In the genomic region with DNA sequence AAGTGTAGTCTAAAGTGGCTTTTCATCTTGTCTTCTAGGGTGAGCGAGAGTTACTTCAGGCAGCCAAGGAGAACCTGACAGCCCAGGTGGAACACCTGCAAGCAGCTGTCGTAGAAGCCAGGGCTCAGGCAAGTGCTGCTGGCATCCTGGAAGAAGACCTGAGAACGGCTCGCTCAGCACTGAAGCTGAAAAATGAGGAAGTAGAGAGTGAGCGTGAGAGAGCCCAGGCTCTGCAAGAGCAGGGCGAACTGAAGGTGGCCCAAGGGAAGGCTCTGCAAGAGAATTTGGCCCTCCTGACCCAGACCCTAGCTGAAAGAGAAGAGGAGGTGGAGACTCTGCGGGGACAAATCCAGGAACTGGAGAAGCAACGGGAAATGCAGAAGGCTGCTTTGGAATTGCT, we compare ENCODE assay signal across 15 cellular contexts. TPM values are rescaled to one million over a fixed set of nuclear protein-coding genes. Genes with fewer than 3 reads are reported as not detected.
DNase-seq lines count a peak whose midpoint lies in the region; ATAC-seq, FAIRE-seq and TF ChIP-seq lines count a peak whose summit lies in the region.
"Had no signal": no experiment of that assay in that cellular context is flagged by ENCODE, and none has a peak within 500 bp of the region (broad histone marks: within the 10 kb centered on the region; RNA-seq: fewer than 3 reads in every experiment).

No MANE protein-coding gene starts in this region.

- peaks cover 5% of the 10 kb centered on the region for H3K4me1 Mint-ChIP-seq in glutamatergic neuron (ENCODE audit: low read depth, unreplicated experiment)
- H3K4me1 Mint-ChIP-seq in osteocyte (ENCODE audit: unreplicated experiment): peaks cover 8% of the 10 kb centered on the region

- H3K27ac Mint-ChIP-seq in glutamatergic neuron (ENCODE audit: unreplicated experiment): no peak overlapping the region
- H3K27ac Mint-ChIP-seq in osteocyte (ENCODE audit: unreplicated experiment): no peak overlapping the region
- H3K27ac Mint-ChIP-seq: activated CD4-positive, alpha-beta T cell treated with anti-CD3 and anti-CD28 coated beads for 36 hours; stimulated activated naive CD8-positive, alpha-beta T cell treated with anti-CD3 and anti-CD28 coated beads, Interleukin-15, Interleukin-2, amounts not matched to agents 100 ng/mL and 50 ng/mL, for 24 hours had no signal

- DNase-seq in GM12892 (ENCODE audit: insufficient read length): peak; percentile 39
- DNase-seq in MV-4-11 (lab: John Stamatoyannopoulos, UW): peak; percentile 66
- DNase-seq in glutamatergic neuron: no peak
- no peak for DNase-seq in NCI-H2196 treated with DMSO at 0.1 percent for 48 hours (lab: John Stamatoyannopoulos, UW; ENCODE audit: unreplicated experiment)
- DNase-seq in osteocyte (ENCODE audit: extremely low spot score, unreplicated experiment): no peak
- no peak for DNase-seq in LoVo (ENCODE audit: low spot score)
- DNase-seq: activated CD4-positive, alpha-beta T cell treated with anti-CD3 and anti-CD28 coated beads for 36 hours; effector memory CD4-positive, alpha-beta T cell; NCI-H1105 treated with DMSO at 0.1 percent for 48 hours; PC-9; stimulated activated CD4-positive, alpha-beta T cell treated with anti-CD3 and anti-CD28 coated beads, Interleukin-12 subunit alpha, Interleukin-12 subunit beta, amount 100 ng/mL, for 4 hours had no signal

- peak overlapping the region; percentile 5 for H3K4me3 Mint-ChIP-seq in glutamatergic neuron (ENCODE audit: unreplicated experiment)
- no peak overlapping the region for H3K4me3 Mint-ChIP-seq in osteocyte (ENCODE audit: unreplicated experiment)
- H3K4me3 Mint-ChIP-seq: activated CD4-positive, alpha-beta T cell treated with anti-CD3 and anti-CD28 coated beads for 36 hours; stimulated activated naive CD8-positive, alpha-beta T cell treated with anti-CD3 and anti-CD28 coated beads, Interleukin-15, Interleukin-2, amounts not matched to agents 100 ng/mL and 50 ng/mL, for 24 hours had no signal

- peaks cover 26% of the 10 kb centered on the region for H3K36me3 Mint-ChIP-seq in glutamatergic neuron (ENCODE audit: unreplicated experiment)
- peaks cover 76% of the 10 kb centered on the region for H3K36me3 Mint-ChIP-seq in osteocyte (ENCODE audit: unreplicated experiment)

- peak; percentile 89 for FAIRE-seq in GM12892 (lab: Jason Lieb, UNC)
- FAIRE-seq: D721Med had no signal

- TF ChIP-seq CTCF in glutamatergic neuron (IDR thresholded peaks at IDR 0.05; ENCODE audit: partially characterized antibody, unreplicated experiment) (no peak), osteocyte (IDR thresholded peaks at IDR 0.05) (no peak)

- peaks cover 6% of the 10 kb centered on the region for H3K9me3 Mint-ChIP-seq in glutamatergic neuron (ENCODE audit: unreplicated experiment)
- H3K9me3 Mint-ChIP-seq in osteocyte (ENCODE audit: unreplicated experiment): no peaks in the 10 kb centered on the region
- H3K9me3 Mint-ChIP-seq: stimulated activated naive CD8-positive, alpha-beta T cell treated with anti-CD3 and anti-CD28 coated beads, Interleukin-15, Interleukin-2, amounts not matched to agents 100 ng/mL and 50 ng/mL, for 24 hours had no signal

- ATAC-seq in GM21723 (IDR thresholded peaks at IDR 0.05; ENCODE audit: unreplicated experiment) (peak; percentile 85), GM19351 (IDR thresholded peaks at IDR 0.05; ENCODE audit: unreplicated experiment) (no peak)
- ATAC-seq: activated CD4-positive, alpha-beta T cell treated with anti-CD3 and anti-CD28 coated beads for 36 hours had no signal

- no peak for TF ChIP-seq POLR2A in GM12892 (IDR thresholded peaks at IDR 0.05; ENCODE audit: low read depth, low read length)

- H3K27me3 Mint-ChIP-seq in glutamatergic neuron (ENCODE audit: unreplicated experiment) (peaks cover 10% of the 10 kb centered on the region), osteocyte (ENCODE audit: unreplicated experiment) (no peaks in the 10 kb centered on the region)
- H3K27me3 Mint-ChIP-seq: activated CD4-positive, alpha-beta T cell treated with anti-CD3 and anti-CD28 coated beads for 36 hours; stimulated activated naive CD8-positive, alpha-beta T cell treated with anti-CD3 and anti-CD28 coated beads, Interleukin-15, Interleukin-2, amounts not matched to agents 100 ng/mL and 50 ng/mL, for 24 hours had no signal

RNA-seq across cellular contexts. Expression of a gene that starts 27.1 kb away (rescaled TPM):
- polyA plus RNA-seq in GM12892 (2012; ENCODE audit: missing spikeins): not detected
- not detected for total RNA-seq in glutamatergic neuron (ENCODE audit: unreplicated experiment)
- not detected in 2 replicates for total RNA-seq in osteocyte
- total RNA-seq: activated CD4-positive, alpha-beta T cell treated with anti-CD3 and anti-CD28 coated beads for 36 hours; PC-9 had no signal

RNA-seq across cellular contexts. Expression of a gene that starts 39.5 kb away (rescaled TPM):
- 169 TPM for polyA plus RNA-seq in GM12892 (2012; ENCODE audit: missing spikeins)
- total RNA-seq in glutamatergic neuron (ENCODE audit: unreplicated experiment): 233 TPM
- 313 and 323 TPM in 2 replicates for total RNA-seq in osteocyte

RNA-seq across cellular contexts. Expression of a gene that starts 47.0 kb away (rescaled TPM):
- polyA plus RNA-seq in GM12892 (2012; ENCODE audit: missing spikeins): 18.8 TPM
- total RNA-seq in glutamatergic neuron (ENCODE audit: unreplicated experiment): 39.4 TPM
- total RNA-seq in osteocyte: 57.1 and 58.5 TPM in 2 replicates

Comparison
In these comparisons a context has a peak if more than half of its experiments do, and no peak if none do; other contexts are left out.
1. DNase-seq: peak in GM12892 (single experiment) and MV-4-11 (single experiment); none in glutamatergic neuron (single experiment), NCI-H2196 treated with DMSO at 0.1 percent for 48 hours (single experiment), osteocyte (single experiment) and LoVo (single experiment).